ENCODE assay signal across 10 cellular contexts in genomic region chr3:81352867-81353266, GRCh38.
DNase-seq lines count a peak whose midpoint lies in the region; ATAC-seq, FAIRE-seq and TF ChIP-seq lines count a peak whose summit lies in the region.
"Had no signal": no experiment of that assay in that cellular context is flagged by ENCODE, and none has a peak within 500 bp of the region (broad histone marks: within the 10 kb centered on the region; RNA-seq: fewer than 3 reads in every experiment).

No MANE protein-coding gene starts in this region.

- H2AFZ ChIP-seq in endothelial cell of umbilical vein (ENCODE audit: low read depth, low read length) = no peak overlapping the region

- CTCF ChIA-PET in endothelial cell of umbilical vein (lab: Charles Lee) = interaction anchor here (0.6 to 2.2 kb wide), 41 partner anchors 9 to 781 kb away, joined by 3 to 25 read pairs (median 4); no protein-coding TSS in a partner anchor

- no TSS peak for BruUV-seq in endothelial cell of umbilical vein (replicated peaks; lab: Mats Ljungman, UMichigan)

- peaks cover 2 to 9% of the 10 kb centered on the region in 2 donors for H3K9me3 Mint-ChIP-seq in natural killer cell

- H3K27ac Mint-ChIP-seq in natural killer cell = no peak overlapping the region

- intact Hi-C loops in right cardiac atrium (cut with DNase I) = no loop called here
- intact Hi-C loops in endothelial cell of umbilical vein (cut with micrococcal nuclease) = loop anchor here (1.0 to 5.0 kb wide), 5 partner anchors 119 to 408 kb away; partner anchors contain the start of gene GBE1
- intact Hi-C loops in natural killer cell (cut with micrococcal nuclease) = no loop called here

- H3K4me3 ChIP-seq in right cardiac atrium (ENCODE audit: low read length) (no peak overlapping the region), right atrium auricular region (no peak overlapping the region), NB4 (ENCODE audit: low read depth, low read length) (no peak overlapping the region), endothelial cell of umbilical vein (replicated peaks in 1 of 3; ENCODE audit: insufficient read depth in 1 of 3, low read depth in 1 of 3, low read length in 3 of 3) (no peak overlapping the region)

- no peak overlapping the region for H3K9ac ChIP-seq in endothelial cell of umbilical vein (replicated peaks; ENCODE audit: extremely low read depth, insufficient read depth, low read length)

- 41% methylated on average over 3 of the region's 3 CpGs for WGBS in right cardiac atrium

- dilution Hi-C loops in endothelial cell of umbilical vein (cut with MboI; ENCODE audit: extremely low pct_ligation_motif_present, low sequenced_read_pairs) = no loop called here

- H3K36me3 ChIP-seq in right atrium auricular region (no peaks in the 10 kb centered on the region), endothelial cell of umbilical vein (ENCODE audit: control insufficient read depth in 2 of 2, extremely low read depth in 1 of 2, insufficient read depth in 2 of 2, low read length in 2 of 2) (no peaks in the 10 kb centered on the region)

- no peak overlapping the region for H3K4me2 ChIP-seq in endothelial cell of umbilical vein (ENCODE audit: insufficient read depth, low read length)

- H3K27me3 ChIP-seq in right cardiac atrium (ENCODE audit: control insufficient read depth, insufficient read depth) = no peaks in the 10 kb centered on the region
- H3K27me3 ChIP-seq in right atrium auricular region = no peaks in the 10 kb centered on the region
- H3K27me3 ChIP-seq in endothelial cell of umbilical vein (ENCODE audit: control insufficient read depth in 2 of 2, insufficient read depth in 2 of 2, low read length in 2 of 2) = no peaks in the 10 kb centered on the region

- no peaks in the 10 kb centered on the region for H4K20me1 ChIP-seq in endothelial cell of umbilical vein (replicated peaks; ENCODE audit: control insufficient read depth, extremely low read depth, insufficient read depth, low read length)

- H3K4me1 ChIP-seq in right cardiac atrium (ENCODE audit: control insufficient read depth, insufficient read depth, low read length) (no peaks in the 10 kb centered on the region), right atrium auricular region (no peaks in the 10 kb centered on the region), endothelial cell of umbilical vein (ENCODE audit: control insufficient read depth, extremely low read depth, insufficient read depth, low read length) (no peaks in the 10 kb centered on the region)

- FAIRE-seq in endothelial cell of umbilical vein (lab: Jason Lieb, UNC) = peak; percentile 73

- DNase-seq in right cardiac atrium (peak in 2 of 3 donors; percentile 16 to 33), right atrium auricular region (ENCODE audit: low spot score) (no peak), NB4 (ENCODE audit: low read depth) (peak; percentile 26), endothelial cell of umbilical vein (ENCODE audit: low read depth, low spot score) (peak; percentile 85), HuH-7.5 (ENCODE audit: low spot score) (no peak), natural killer cell (no peak)
- DNase-seq: activated CD4-positive, alpha-beta T cell treated with anti-CD3 and anti-CD28 coated beads, Interleukin-2, amount 50 U/mL, for 48 hours; stimulated activated CD4-positive, alpha-beta T cell treated with anti-CD3 and anti-CD28 coated beads, Interleukin-4, amount 100 ng/mL, for 24 hours had no signal

- POLR2A ChIA-PET in endothelial cell of umbilical vein (lab: Charles Lee) = no interaction called here

- no peak overlapping the region for H3K27ac ChIP-seq in right cardiac atrium (ENCODE audit: low read length)
- H3K27ac ChIP-seq in right atrium auricular region = no peak overlapping the region
- H3K27ac ChIP-seq in endothelial cell of umbilical vein (ENCODE audit: insufficient read depth, low read depth, low read length) = no peak overlapping the region

- no peak for TF ChIP-seq CTCF in right atrium auricular region (IDR thresholded peaks at IDR 0.05)
- TF ChIP-seq CTCF in NB4 (IDR thresholded peaks at IDR 0.05; ENCODE audit: low read depth, low read length) = no peak
- peak; percentile 16 to 38 for TF ChIP-seq CTCF in endothelial cell of umbilical vein (IDR thresholded peaks at IDR 0.05; ENCODE audit: extremely low read depth in 1 of 2, insufficient read depth in 1 of 2, low read depth in 1 of 2, low read length in 2 of 2)
- no peak for TF ChIP-seq CTCF in natural killer cell (IDR thresholded peaks at IDR 0.05)

- ATAC-seq in right cardiac atrium (peak in 1 of 2 donors; percentile 24), GM19395 (IDR thresholded peaks at IDR 0.05; ENCODE audit: unreplicated experiment) (no peak), HG02970 (IDR thresholded peaks at IDR 0.05; ENCODE audit: low FRiP score, unreplicated experiment) (no peak), natural killer cell (no peak)

- H3K4me3 Mint-ChIP-seq in natural killer cell = no peak overlapping the region

- no peaks in the 10 kb centered on the region for H3K4me1 Mint-ChIP-seq in natural killer cell

- H3K79me2 ChIP-seq in endothelial cell of umbilical vein (ENCODE audit: control insufficient read depth, insufficient read depth, low read length) = no peaks in the 10 kb centered on the region

- H3K27me3 Mint-ChIP-seq in natural killer cell (ENCODE audit: low read depth in 2 of 2) = no peaks in the 10 kb centered on the region

- H3K36me3 Mint-ChIP-seq in natural killer cell = no peaks in the 10 kb centered on the region

- TF ChIP-seq POLR2A in NB4 (IDR thresholded peaks at IDR 0.05; ENCODE audit: extremely low read depth, insufficient read length) = no peak
- TF ChIP-seq POLR2A in endothelial cell of umbilical vein (IDR thresholded peaks at IDR 0.05; ENCODE audit: low read depth, low read length) = no peak

- H3K9me1 ChIP-seq in endothelial cell of umbilical vein (replicated peaks; ENCODE audit: control insufficient read depth, extremely low read depth, insufficient read depth, low read length) = no peaks in the 10 kb centered on the region

- H3K9me3 ChIP-seq in right cardiac atrium (ENCODE audit: control insufficient read depth, low read length) (no peaks in the 10 kb centered on the region), right atrium auricular region (no peaks in the 10 kb centered on the region), endothelial cell of umbilical vein (replicated peaks; ENCODE audit: control insufficient read depth, insufficient read depth, low read length) (no peaks in the 10 kb centered on the region)

TF ChIP-seq in endothelial cell of umbilical vein, 7 proteins besides CTCF, POLR2A, EP300 and RAD21:
- TF ChIP-seq MAX (IDR thresholded peaks at IDR 0.05; ENCODE audit: insufficient read depth, insufficient read length) (no peak), MYC (IDR thresholded peaks at IDR 0.05; ENCODE audit: low read depth, low read length) (no peak), JUN (IDR thresholded peaks at IDR 0.05; ENCODE audit: borderline replicate concordance, insufficient read depth, insufficient read length, low read depth) (no peak), POLR2AphosphoS5 (IDR thresholded peaks at IDR 0.05; ENCODE audit: insufficient read depth, low read depth, low read length) (no peak), EZH2 (IDR thresholded peaks at IDR 0.05; ENCODE audit: borderline replicate concordance, low read depth, low read length, severe bottlenecking) (no peak), FOS (IDR thresholded peaks at IDR 0.05; ENCODE audit: borderline replicate concordance, insufficient read depth, low read length) (no peak), GATA2 (IDR thresholded peaks at IDR 0.05; ENCODE audit: insufficient read depth, insufficient read length, low read depth, low read length) (no peak)

Comparison
In these comparisons a context has a peak if more than half of its experiments do, and no peak if none do; other contexts are left out.
1. DNase-seq: peak in right cardiac atrium (2 of 3), NB4 (single experiment) and endothelial cell of umbilical vein (single experiment); none in right atrium auricular region (single experiment), HuH-7.5 (single experiment) and natural killer cell (single experiment).
2. CTCF ChIP-seq: peak in endothelial cell of umbilical vein (2 of 2); none in right atrium auricular region (0 of 2), NB4 (single experiment) and natural killer cell (single experiment).